Comparison of ENCODE assay signal across 8 cellular contexts in the genomic region with DNA sequence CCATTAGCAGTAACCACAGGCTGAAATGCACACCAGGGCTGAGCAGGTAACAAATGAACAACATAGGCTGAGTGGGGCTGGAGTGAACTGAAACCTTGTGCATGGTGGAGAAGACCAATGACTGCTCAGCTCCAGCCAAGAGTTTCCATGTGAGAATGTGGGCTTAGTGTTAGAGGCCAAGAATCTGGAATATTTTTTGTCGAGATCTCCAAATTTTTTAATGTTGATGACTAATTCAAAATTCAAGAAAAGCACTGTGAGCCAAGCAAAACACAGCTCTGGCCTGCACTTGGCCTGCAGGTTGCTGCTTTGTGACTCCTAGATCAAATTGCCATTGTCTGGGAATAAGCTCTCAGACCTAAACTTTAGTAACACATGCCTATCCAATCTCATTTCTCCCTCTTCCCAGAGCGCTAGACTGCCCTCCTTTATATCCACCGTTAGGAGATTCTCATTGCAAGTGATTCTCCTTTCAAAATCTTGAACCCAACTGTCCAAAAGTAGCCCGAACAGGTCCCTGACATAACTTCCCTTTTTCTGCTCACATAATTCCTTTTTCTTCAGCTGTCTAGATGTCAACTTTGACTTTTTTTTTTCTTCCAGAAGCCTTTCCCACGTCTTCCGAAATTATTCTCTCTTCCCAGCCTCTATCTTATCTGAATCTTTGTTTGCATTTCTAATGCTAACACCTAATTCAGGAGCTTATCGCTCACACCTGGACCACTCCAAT. TPM values are rescaled to one million over a fixed set of nuclear protein-coding genes. Genes with fewer than 3 reads are reported as not detected.
DNase-seq lines count a peak whose midpoint lies in the region; ATAC-seq, FAIRE-seq and TF ChIP-seq lines count a peak whose summit lies in the region.

No MANE protein-coding gene starts in this region.

- H4K20me1 ChIP-seq in mammary epithelial cell (ENCODE audit: insufficient read depth, low read length) = no peaks in the 10 kb centered on the region

- H3K9ac ChIP-seq in mammary epithelial cell (ENCODE audit: insufficient read depth, low read length) = peak overlapping the region; percentile 87

- H3K27me3 ChIP-seq in mammary epithelial cell (ENCODE audit: insufficient read depth, low read length) (no peaks in the 10 kb centered on the region), lower lobe of right lung (ENCODE audit: low read depth) (no peaks in the 10 kb centered on the region), vagina (no peaks in the 10 kb centered on the region)

- no peak for TF ChIP-seq CTCF in natural killer cell (IDR thresholded peaks at IDR 0.05)
- no peak for TF ChIP-seq CTCF in mammary epithelial cell (conservative IDR thresholded peaks at IDR 0.05 in 1 of 2, IDR thresholded peaks at IDR 0.05 in 1 of 2; ENCODE audit: extremely low read depth in 1 of 2, insufficient read depth in 1 of 2, low read depth in 1 of 2, low read length in 2 of 2)
- TF ChIP-seq CTCF in lower lobe of right lung (IDR thresholded peaks at IDR 0.05) = no peak
- no peak for TF ChIP-seq CTCF in vagina (IDR thresholded peaks at IDR 0.05)

- H3K27ac ChIP-seq in mammary epithelial cell (ENCODE audit: insufficient read depth, low read depth, low read length) (peak overlapping the region; percentile 98), lower lobe of right lung (peak overlapping the region; percentile 54), vagina (peak overlapping the region; percentile 26)

- H3K79me2 ChIP-seq in mammary epithelial cell (ENCODE audit: insufficient read depth, low read length) = peaks cover 83% of the 10 kb centered on the region

- H3K9me3 Mint-ChIP-seq in natural killer cell treated with Interleukin-12 subunit alpha and Interleukin-12 subunit beta and Interleukin-15 and Interleukin-18, amount 100 ng/mL, for 72 hours = no peaks in the 10 kb centered on the region
- no peaks in the 10 kb centered on the region for H3K9me3 Mint-ChIP-seq in natural killer cell

- CTCF ChIA-PET in mammary epithelial cell (lab: Charles Lee; ENCODE audit: low non-redundant PET) = no interaction called here

- no peak for DNase-seq in natural killer cell treated with Interleukin-12 subunit alpha and Interleukin-12 subunit beta and Interleukin-15 and Interleukin-18, amount 100 ng/mL, for 72 hours (ENCODE audit: low spot score)
- DNase-seq in natural killer cell = no peak
- DNase-seq in mammary epithelial cell = peak; percentile 55
- no peak for DNase-seq in lower lobe of right lung
- no peak for DNase-seq in vagina (ENCODE audit: extremely low spot score in 2 of 2)
- no peak for DNase-seq in NCI-H1105 (lab: John Stamatoyannopoulos, UW)
- DNase-seq in stimulated activated CD4-positive, alpha-beta T cell treated with anti-CD3 and anti-CD28 coated beads, Interleukin-4, amount 100 ng/mL, for 24 hours = no peak
- DNase-seq in GM12891 (ENCODE audit: insufficient read length, low spot score) = no peak

- H3K4me2 ChIP-seq in mammary epithelial cell (ENCODE audit: insufficient read depth, low read depth, low read length) = peak overlapping the region; percentile 72

- dilution Hi-C loops in mammary epithelial cell (cut with HindIII; ENCODE audit: low sequenced_read_pairs) = loop anchor here (5.0 kb wide), 1 partner anchor 55 kb away; the partner anchor contains the start of gene BLOC1S6

- H3K9me3 ChIP-seq in mammary epithelial cell (replicated peaks; ENCODE audit: insufficient read depth, low read length) (no peaks in the 10 kb centered on the region), lower lobe of right lung (no peaks in the 10 kb centered on the region), vagina (no peaks in the 10 kb centered on the region)

- H3K4me3 ChIP-seq in mammary epithelial cell (replicated peaks in 1 of 3; ENCODE audit: insufficient read depth in 1 of 3, low read depth in 2 of 3, low read length in 3 of 3) (no peak overlapping the region), lower lobe of right lung (no peak overlapping the region), vagina (no peak overlapping the region)

- no peaks in the 10 kb centered on the region for H3K27me3 Mint-ChIP-seq in natural killer cell treated with Interleukin-12 subunit alpha and Interleukin-12 subunit beta and Interleukin-15 and Interleukin-18, amount 100 ng/mL, for 72 hours
- no peaks in the 10 kb centered on the region for H3K27me3 Mint-ChIP-seq in natural killer cell (ENCODE audit: low read depth in 2 of 2)

- peaks cover 32% of the 10 kb centered on the region for H3K36me3 Mint-ChIP-seq in natural killer cell treated with Interleukin-12 subunit alpha and Interleukin-12 subunit beta and Interleukin-15 and Interleukin-18, amount 100 ng/mL, for 72 hours
- H3K36me3 Mint-ChIP-seq in natural killer cell = no peaks in the 10 kb centered on the region

- H3K4me3 Mint-ChIP-seq in natural killer cell treated with Interleukin-12 subunit alpha and Interleukin-12 subunit beta and Interleukin-15 and Interleukin-18, amount 100 ng/mL, for 72 hours = peak overlapping the region; percentile 64
- no peak overlapping the region for H3K4me3 Mint-ChIP-seq in natural killer cell

- H3K4me1 Mint-ChIP-seq in natural killer cell treated with Interleukin-12 subunit alpha and Interleukin-12 subunit beta and Interleukin-15 and Interleukin-18, amount 100 ng/mL, for 72 hours (ENCODE audit: low read depth in 2 of 2) = peaks cover 76 to 85% of the 10 kb centered on the region in 2 donors
- peaks cover 50 to 55% of the 10 kb centered on the region in 2 donors for H3K4me1 Mint-ChIP-seq in natural killer cell

- TF ChIP-seq POLR2A in vagina (IDR thresholded peaks at IDR 0.05) (no peak), GM12891 (IDR thresholded peaks at IDR 0.05; ENCODE audit: low read depth, low read length) (no peak)

- 83% methylated on average over 7 of the region's 7 CpGs for WGBS in mammary epithelial cell (ENCODE audit: low coverage, missing lambda C conversion rate)

- H3K36me3 ChIP-seq in mammary epithelial cell (ENCODE audit: insufficient read depth, low read length) (no peaks in the 10 kb centered on the region), lower lobe of right lung (no peaks in the 10 kb centered on the region), vagina (no peaks in the 10 kb centered on the region)

- peaks cover 80% of the 10 kb centered on the region for H3K4me1 ChIP-seq in mammary epithelial cell (ENCODE audit: insufficient read depth, low read length)
- H3K4me1 ChIP-seq in lower lobe of right lung = peaks cover 94% of the 10 kb centered on the region
- H3K4me1 ChIP-seq in vagina = peaks cover 72% of the 10 kb centered on the region

- H2AFZ ChIP-seq in mammary epithelial cell (ENCODE audit: low read depth, low read length) = no peak overlapping the region

- no peak for FAIRE-seq in GM12891 (lab: Jason Lieb, UNC)

- in situ Hi-C loops in mammary epithelial cell (cut with MboI; ENCODE audit: low sequenced_read_pairs in 2 of 2) = no loop called here

- intact Hi-C loops in natural killer cell (cut with micrococcal nuclease) = no loop called here
- intact Hi-C loops in mammary epithelial cell (cut with micrococcal nuclease) = no loop called here
- intact Hi-C loops in lower lobe of right lung (cut with DNase I) = no loop called here
- intact Hi-C loops in vagina (cut with DNase I) = no loop called here

- no TSS peak for BruUV-seq in mammary epithelial cell (replicated peaks; lab: Mats Ljungman, UMichigan)

- ATAC-seq in natural killer cell treated with Interleukin-12 subunit alpha and Interleukin-12 subunit beta and Interleukin-15 and Interleukin-18, amount 100 ng/mL, for 72 hours = no peak
- ATAC-seq in natural killer cell (no peak), lower lobe of right lung (no peak)

- H3K27ac Mint-ChIP-seq in natural killer cell treated with Interleukin-12 subunit alpha and Interleukin-12 subunit beta and Interleukin-15 and Interleukin-18, amount 100 ng/mL, for 72 hours = peak overlapping the region; percentile 70 to 98
- H3K27ac Mint-ChIP-seq in natural killer cell = peak overlapping the region in 1 of 2 donors; percentile 10

TF ChIP-seq in GM12891, 5 proteins besides CTCF, POLR2A, EP300 and RAD21:
- TF ChIP-seq PAX5 (IDR thresholded peaks at IDR 0.05; ENCODE audit: insufficient read depth, low read length, severe bottlenecking) = no peak
- TF ChIP-seq SPI1 (IDR thresholded peaks at IDR 0.05; ENCODE audit: low read depth, low read length) = no peak
- TF ChIP-seq POU2F2 (IDR thresholded peaks at IDR 0.05; ENCODE audit: low read depth, low read length) = no peak
- no peak for TF ChIP-seq TAF1 (IDR thresholded peaks at IDR 0.05; ENCODE audit: low read depth, low read length)
- no peak for TF ChIP-seq POLR2AphosphoS5 (IDR thresholded peaks at IDR 0.05; ENCODE audit: low read depth, low read length)

RNA-seq across cellular contexts. Expression of gene SQOR, which starts 7.5 kb away (rescaled TPM):
- total RNA-seq in natural killer cell treated with Interleukin-12 subunit alpha and Interleukin-12 subunit beta and Interleukin-15 and Interleukin-18, amount 100 ng/mL, for 72 hours = 100 to 1,000 TPM in 1 of 2 donors, 10 to 100 TPM in 1; 91.2 to 193 TPM
- total RNA-seq in natural killer cell = 10 to 100 TPM; 22.8 to 36.5 (median 29.9) TPM
- total RNA-seq in mammary epithelial cell = 100 to 1,000 TPM in 1 of 2 donors, 10 to 100 TPM in 1; 65.7 to 125 TPM
- polyA plus RNA-seq in mammary epithelial cell = 138 TPM
- polyA minus RNA-seq in mammary epithelial cell = 297 TPM
- 97.1 TPM for total RNA-seq in lower lobe of right lung
- 52.8 TPM for total RNA-seq in vagina
- polyA plus RNA-seq in GM12891 (2012; ENCODE audit: low read depth, missing spikeins) = 31.5 TPM

RNA-seq across cellular contexts. Expression of gene BLOC1S6, which starts 55.2 kb away (rescaled TPM):
- 10 to 100 TPM; 45.6 to 50.5 TPM for total RNA-seq in natural killer cell treated with Interleukin-12 subunit alpha and Interleukin-12 subunit beta and Interleukin-15 and Interleukin-18, amount 100 ng/mL, for 72 hours
- total RNA-seq in natural killer cell = 10 to 100 TPM; 63.4 to 81.3 (median 65.6) TPM
- total RNA-seq in mammary epithelial cell = 10 to 100 TPM; 38.0 to 49.2 TPM
- 10.8 TPM for polyA plus RNA-seq in mammary epithelial cell
- 49.5 TPM for polyA minus RNA-seq in mammary epithelial cell
- 41.0 TPM for total RNA-seq in lower lobe of right lung
- 45.2 TPM for total RNA-seq in vagina
- polyA plus RNA-seq in GM12891 (2012; ENCODE audit: low read depth, missing spikeins) = 18.4 TPM

Comparison
In these comparisons a context has a peak if more than half of its experiments do, and no peak if none do; other contexts are left out.
1. H3K27ac ChIP-seq: peak in every context shown above with its lines; median percentile 98 in mammary epithelial cell; 54 in lower lobe of right lung; 26 in vagina.